8 cellular contexts compared by ENCODE assay signal in genomic region chr11:129992161-129992944, GRCh38. TPM values are rescaled to one million over a fixed set of nuclear protein-coding genes. Genes with fewer than 3 reads are reported as not detected.
DNase-seq lines count a peak whose midpoint lies in the region; ATAC-seq and TF ChIP-seq lines count a peak whose summit lies in the region.

No MANE protein-coding gene starts in this region.

- POLR2A ChIA-PET in activated naive CD8-positive, alpha-beta T cell treated with anti-CD3 and anti-CD28 coated beads, Interleukin-2, amount 10 ng/mL, durations not matched to agents 7 days and 5 days (lab: Charles Lee), result interaction anchor here (0.7 to 2.0 kb wide), 4 partner anchors 10 to 140 kb away, joined by 3 to 10 read pairs (median 4); partner anchors contain the start of gene PRDM10

- ATAC-seq in GM18498 (IDR thresholded peaks at IDR 0.05; ENCODE audit: unreplicated experiment), result peak; percentile 73
- peak; percentile 54 for ATAC-seq in HG03558 (IDR thresholded peaks at IDR 0.05; ENCODE audit: extremely low read depth, unreplicated experiment)
- ATAC-seq in activated naive CD8-positive, alpha-beta T cell treated with anti-CD3 and anti-CD28 coated beads, Interleukin-2, amount 10 ng/mL, durations not matched to agents 7 days and 5 days (ENCODE audit: low read depth), result peak; percentile 61
- peak; percentile 89 for ATAC-seq in stimulated activated naive CD8-positive, alpha-beta T cell treated with anti-CD3 and anti-CD28 coated beads, Interleukin-15, amount 100 ng/mL, for 72 hours

- peaks cover 3% of the 10 kb centered on the region for H3K4me1 Mint-ChIP-seq in activated naive CD8-positive, alpha-beta T cell treated with anti-CD3 and anti-CD28 coated beads, Interleukin-2, amount 10 ng/mL, durations not matched to agents 7 days and 5 days
- H3K4me1 Mint-ChIP-seq in stimulated activated naive CD8-positive, alpha-beta T cell treated with anti-CD3 and anti-CD28 coated beads, Interleukin-15, amount 100 ng/mL, for 72 hours, result peaks cover 15% of the 10 kb centered on the region

- H3F3A ChIP-seq in OCI-LY1 (ENCODE audit: insufficient read depth, low read length), result no peaks in the 10 kb centered on the region

- peaks cover 14% of the 10 kb centered on the region for H3K36me3 Mint-ChIP-seq in activated naive CD8-positive, alpha-beta T cell treated with anti-CD3 and anti-CD28 coated beads, Interleukin-2, amount 10 ng/mL, durations not matched to agents 7 days and 5 days

- no peaks in the 10 kb centered on the region for H3K27me3 ChIP-seq in OCI-LY1 (ENCODE audit: insufficient read depth, low read length)
- no peaks in the 10 kb centered on the region for H3K27me3 ChIP-seq in sigmoid colon

- H3K79me2 ChIP-seq in OCI-LY1 (ENCODE audit: insufficient read depth, low read length), result peaks cover 6% of the 10 kb centered on the region; the same call in 1 of the 2 replicates

- H3K27ac ChIP-seq in OCI-LY1 (ENCODE audit: low read depth, low read length, poor library complexity, severe bottlenecking) (peak overlapping the region; percentile 50), sigmoid colon (no peak overlapping the region)

- no peaks in the 10 kb centered on the region for H3K27me3 Mint-ChIP-seq in activated naive CD8-positive, alpha-beta T cell treated with anti-CD3 and anti-CD28 coated beads, Interleukin-2, amount 10 ng/mL, durations not matched to agents 7 days and 5 days
- H3K27me3 Mint-ChIP-seq in stimulated activated naive CD8-positive, alpha-beta T cell treated with anti-CD3 and anti-CD28 coated beads, Interleukin-15, amount 100 ng/mL, for 72 hours, result no peaks in the 10 kb centered on the region

- no peak overlapping the region for H3K9ac ChIP-seq in OCI-LY1 (ENCODE audit: low read length)

- H3K9me3 ChIP-seq in OCI-LY1 (ENCODE audit: low read length) (no peaks in the 10 kb centered on the region), sigmoid colon (no peaks in the 10 kb centered on the region)

- no peak overlapping the region for H3K4me3 Mint-ChIP-seq in activated naive CD8-positive, alpha-beta T cell treated with anti-CD3 and anti-CD28 coated beads, Interleukin-2, amount 10 ng/mL, durations not matched to agents 7 days and 5 days
- no peak overlapping the region for H3K4me3 Mint-ChIP-seq in stimulated activated naive CD8-positive, alpha-beta T cell treated with anti-CD3 and anti-CD28 coated beads, Interleukin-15, amount 100 ng/mL, for 72 hours

- intact Hi-C loops in sigmoid colon (cut with DNase I), result no loop called here

- H4K20me1 ChIP-seq in OCI-LY1 (ENCODE audit: insufficient read depth, low read length), result no peaks in the 10 kb centered on the region

- no peaks in the 10 kb centered on the region for H3K9me2 ChIP-seq in OCI-LY1 (ENCODE audit: low read depth, low read length)

- no peak overlapping the region for H3K27ac Mint-ChIP-seq in activated naive CD8-positive, alpha-beta T cell treated with anti-CD3 and anti-CD28 coated beads, Interleukin-2, amount 10 ng/mL, durations not matched to agents 7 days and 5 days
- peak overlapping the region in 1 of 2 donors; percentile 54 for H3K27ac Mint-ChIP-seq in stimulated activated naive CD8-positive, alpha-beta T cell treated with anti-CD3 and anti-CD28 coated beads, Interleukin-15, amount 100 ng/mL, for 72 hours

- H3K4me1 ChIP-seq in OCI-LY1 (ENCODE audit: insufficient read depth, low read length, severe bottlenecking) (peaks cover 47% of the 10 kb centered on the region), sigmoid colon (peaks cover 0 to 32% (median 18%) of the 10 kb centered on the region in 4 donors)

- no peak overlapping the region for H2AFZ ChIP-seq in OCI-LY1 (ENCODE audit: low read length)

- no peak for TF ChIP-seq EP300 in sigmoid colon (IDR thresholded peaks at IDR 0.05)

- TF ChIP-seq POLR2A in sigmoid colon (IDR thresholded peaks at IDR 0.05), result no peak

- WGBS in sigmoid colon, 2 donors, result 10 to 36% methylated on average over 6 of the region's 6 CpGs

- H3K4me3 ChIP-seq in OCI-LY1 (ENCODE audit: low read depth, low read length, poor library complexity, severe bottlenecking) (no peak overlapping the region), sigmoid colon (no peak overlapping the region)

- peak; percentile 57 for TF ChIP-seq CTCF in OCI-LY1 (IDR thresholded peaks at IDR 0.05; ENCODE audit: low read length)
- TF ChIP-seq CTCF in sigmoid colon (IDR thresholded peaks at IDR 0.05), result no peak

- DNase-seq in A172 (ENCODE audit: low spot score) (peak; percentile 27), islet precursor cell (peak; percentile 78), sigmoid colon (no peak)
- DNase-seq in activated naive CD8-positive, alpha-beta T cell treated with anti-CD3 and anti-CD28 coated beads, Interleukin-2, amount 10 ng/mL, durations not matched to agents 7 days and 5 days, result no peak
- DNase-seq in stimulated activated naive CD8-positive, alpha-beta T cell treated with anti-CD3 and anti-CD28 coated beads, Interleukin-15, amount 100 ng/mL, for 72 hours, result peak; percentile 22 to 55

- H3K36me3 ChIP-seq in OCI-LY1 (ENCODE audit: insufficient read depth, low read length) (no peaks in the 10 kb centered on the region; the same call in 1 of the 2 replicates), sigmoid colon (no peaks in the 10 kb centered on the region)

- H3K9me3 Mint-ChIP-seq in activated naive CD8-positive, alpha-beta T cell treated with anti-CD3 and anti-CD28 coated beads, Interleukin-2, amount 10 ng/mL, durations not matched to agents 7 days and 5 days, result no peaks in the 10 kb centered on the region
- H3K9me3 Mint-ChIP-seq in stimulated activated naive CD8-positive, alpha-beta T cell treated with anti-CD3 and anti-CD28 coated beads, Interleukin-15, amount 100 ng/mL, for 72 hours, result no peaks in the 10 kb centered on the region

- peak overlapping the region; percentile 16; the same call in 1 of the 2 replicates for H3K4me2 ChIP-seq in OCI-LY1 (ENCODE audit: low read length)

RNA-seq across cellular contexts. Expression of gene PRDM10, which starts 10.3 kb away (rescaled TPM):
- total RNA-seq in A172 (2014; rRNA removed; shearing (Covaris generic)), result 4.6 and 5.5 TPM in 2 replicates
- 10 to 100 TPM; 14.5 to 17.6 TPM for total RNA-seq in activated naive CD8-positive, alpha-beta T cell treated with anti-CD3 and anti-CD28 coated beads, Interleukin-2, amount 10 ng/mL, durations not matched to agents 7 days and 5 days
- total RNA-seq in sigmoid colon, result 10 to 100 TPM in 1 of 4 donors, 1 to 10 TPM in 3; 6.3 to 11.9 (median 6.7) TPM
- 1 to 10 TPM; 1.8 to 3.7 (median 3.2) TPM for polyA plus RNA-seq in sigmoid colon

Comparison
In these comparisons a context has a peak if more than half of its experiments do, and no peak if none do; other contexts are left out.
1. DNase-seq: peak in A172 (single experiment), islet precursor cell (single experiment) and stimulated activated naive CD8-positive, alpha-beta T cell treated with anti-CD3 and anti-CD28 coated beads, Interleukin-15, amount 100 ng/mL, for 72 hours (2 of 2); none in activated naive CD8-positive, alpha-beta T cell treated with anti-CD3 and anti-CD28 coated beads, Interleukin-2, amount 10 ng/mL, durations not matched to agents 7 days and 5 days (single experiment) and sigmoid colon (single experiment).
2. Peak in every context shown above with its lines, with median percentiles within 50 percentile points of each other: ATAC-seq.